In genomic region chr18:3250237-3251107, GRCh38 we compare ENCODE assay signal across 8 cellular contexts. TPM values are rescaled to one million over a fixed set of nuclear protein-coding genes. Genes with fewer than 3 reads are reported as not detected.
DNase-seq lines count a peak whose midpoint lies in the region; ATAC-seq, FAIRE-seq and TF ChIP-seq lines count a peak whose summit lies in the region.

No MANE protein-coding gene starts in this region.

- FAIRE-seq in RCC 7860 (lab: Jason Lieb, UNC) (peak; percentile 89), endometrium (lab: Jason Lieb, UNC) (peak; percentile 53)

- ATAC-seq in GM19455 (IDR thresholded peaks at IDR 0.05; ENCODE audit: unreplicated experiment) = no peak

- H3K36me3 ChIP-seq in ovary = no peaks in the 10 kb centered on the region

- TF ChIP-seq POLR2A in ovary (IDR thresholded peaks at IDR 0.05) = no peak

- no peaks in the 10 kb centered on the region for H3K9me3 ChIP-seq in ovary

- no peak for TF ChIP-seq EP300 in ovary (IDR thresholded peaks at IDR 0.05)

- H3K27ac ChIP-seq in ovary = peak overlapping the region in 1 of 2 donors; percentile 50

- H3K4me1 ChIP-seq in ovary (ENCODE audit: insufficient read depth) = peaks cover 7% of the 10 kb centered on the region

- WGBS in ovary, 3 donors = 10 to 25% (median 13%) methylated on average over 6 of the region's 6 CpGs

- intact Hi-C loops in ovary (cut with DNase I) = no loop called here

- DNase-seq in GM04503 (ENCODE audit: low read depth) (peak; percentile 81), RCC 7860 (ENCODE audit: low spot score) (peak; percentile 73), renal cortical epithelial cell (ENCODE audit: low read depth) (peak; percentile 70), ovary (no peak), ecto neural progenitor cell (ENCODE audit: low spot score) (no peak)
- DNase-seq in activated CD4-positive, CD25-positive, alpha-beta regulatory T cell (lab: John Stamatoyannopoulos, UW) = no peak

- H3K4me3 ChIP-seq in ovary = no peak overlapping the region

- TF ChIP-seq CTCF in ovary (IDR thresholded peaks at IDR 0.05) = no peak

- no peaks in the 10 kb centered on the region for H3K27me3 ChIP-seq in ovary

RNA-seq across cellular contexts. Expression of gene MYL12A, which starts 2.9 kb away (rescaled TPM):
- total RNA-seq in renal cortical epithelial cell = 907 and 2,004 TPM in 2 replicates
- 100 to 1,000 TPM; 137 to 290 (median 206) TPM for total RNA-seq in ovary
- 100 to 1,000 TPM; 265 to 595 TPM for polyA plus RNA-seq in ovary

RNA-seq across cellular contexts. Expression of gene MYL12B, which starts 11.5 kb away (rescaled TPM):
- total RNA-seq in renal cortical epithelial cell = 689 and 1,114 TPM in 2 replicates
- 100 to 1,000 TPM; 165 to 279 (median 194) TPM for total RNA-seq in ovary
- polyA plus RNA-seq in ovary = 100 to 1,000 TPM; 326 to 388 TPM

RNA-seq across cellular contexts. Expression of gene MYOM1, which starts 30.7 kb away (rescaled TPM):
- total RNA-seq in renal cortical epithelial cell = 0.99 TPM in 1 of 2 replicates, not detected in the other
- 1 to 10 TPM in 5 of 7 donors, under 1 TPM in 2; 0.69 to 7.3 (median 3.6) TPM for total RNA-seq in ovary
- polyA plus RNA-seq in ovary = 10 to 100 TPM in 1 of 2 donors, 1 to 10 TPM in 1; 3.2 to 21.0 TPM

Comparison
In these comparisons a context has a peak if more than half of its experiments do, and no peak if none do; other contexts are left out.
1. DNase-seq: peak in GM04503 (single experiment), RCC 7860 (single experiment) and renal cortical epithelial cell (single experiment); none in ovary (0 of 5), activated CD4-positive, CD25-positive, alpha-beta regulatory T cell (0 of 4) and ecto neural progenitor cell (single experiment).